In the genomic region with DNA sequence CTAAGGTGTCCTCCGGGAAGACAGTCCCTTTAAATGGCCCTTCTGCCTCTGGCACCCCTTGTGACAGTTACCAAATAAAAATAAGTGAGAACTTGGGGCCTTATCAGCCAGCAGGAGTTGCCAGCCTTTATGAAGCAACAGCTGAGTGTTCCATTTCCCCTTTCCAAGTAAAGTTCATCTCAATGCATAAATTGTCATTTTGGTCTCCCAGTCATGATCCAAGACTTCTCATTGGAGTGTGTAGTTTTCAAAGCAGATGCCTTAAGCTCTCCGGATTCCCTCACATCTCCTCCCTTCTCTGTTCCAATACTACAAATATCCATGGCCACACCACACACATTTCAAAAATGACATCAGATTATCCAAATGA, we compare ENCODE assay signal across 12 cellular contexts. TPM values are rescaled to one million over a fixed set of nuclear protein-coding genes. Genes with fewer than 3 reads are reported as not detected.
DNase-seq lines count a peak whose midpoint lies in the region; ATAC-seq and TF ChIP-seq lines count a peak whose summit lies in the region.
"Had no signal": no experiment of that assay in that cellular context is flagged by ENCODE, and none has a peak within 500 bp of the region (broad histone marks: within the 10 kb centered on the region; RNA-seq: fewer than 3 reads in every experiment).

No MANE protein-coding gene starts in this region.

- no peaks in the 10 kb centered on the region for H3K9me3 ChIP-seq in mammary epithelial cell (replicated peaks; ENCODE audit: insufficient read depth, low read length)
- H3K9me3 ChIP-seq in neuronal stem cell (replicated peaks in 1 of 2; ENCODE audit: control insufficient read depth in 2 of 2, insufficient read depth in 1 of 2, low read depth in 1 of 2, low read length in 2 of 2), result no peaks in the 10 kb centered on the region
- H3K9me3 ChIP-seq in upper lobe of left lung, result no peaks in the 10 kb centered on the region

- H3K4ac ChIP-seq in neuronal stem cell (ENCODE audit: low read length), result no peak overlapping the region

- H4K8ac ChIP-seq in neuronal stem cell (ENCODE audit: low read depth, low read length), result no peak overlapping the region

- peaks cover 9% of the 10 kb centered on the region for H3K4me1 Mint-ChIP-seq in Calu3 (ENCODE audit: low read depth, unreplicated experiment)

- no peak overlapping the region for H2BK12ac ChIP-seq in neuronal stem cell (ENCODE audit: low read length)

- no peaks in the 10 kb centered on the region for H3K27me3 ChIP-seq in mammary epithelial cell (ENCODE audit: insufficient read depth, low read length)
- peaks cover 0 to 18% (median 0%) of the 10 kb centered on the region in 3 experiments for H3K27me3 ChIP-seq in neuronal stem cell (ENCODE audit: control insufficient read depth in 3 of 3, insufficient read depth in 3 of 3, low read depth in 1 of 3, low read length in 3 of 3)
- H3K27me3 ChIP-seq in upper lobe of left lung, result peaks cover 0 to 15% (median 0%) of the 10 kb centered on the region in 4 donors
- H3K27me3 ChIP-seq: dorsolateral prefrontal cortex had no signal

- H3K27me3 Mint-ChIP-seq in Calu3 (ENCODE audit: unreplicated experiment), result peaks cover 19% of the 10 kb centered on the region

- in situ Hi-C loops in mammary epithelial cell (cut with MboI; ENCODE audit: low sequenced_read_pairs in 2 of 2), result loop anchor here (10.0 to 25.0 kb wide), 3 partner anchors 88 to 375 kb away; a partner anchor contains a TSS

- TF ChIP-seq POLR2A in upper lobe of left lung (IDR thresholded peaks at IDR 0.05), result no peak

- intact Hi-C loops in mammary epithelial cell (cut with micrococcal nuclease) (no loop called here), Calu3 (cut with micrococcal nuclease; ENCODE audit: unreplicated experiment) (no loop called here)

- H2AFZ ChIP-seq in mammary epithelial cell (ENCODE audit: low read depth, low read length), result no peak overlapping the region
- no peak overlapping the region for H2AFZ ChIP-seq in neuronal stem cell (ENCODE audit: low read length)

- no peak overlapping the region for H2BK15ac ChIP-seq in neuronal stem cell (ENCODE audit: low read length)

- 92% methylated on average over 2 of the region's 2 CpGs for WGBS in mammary epithelial cell (ENCODE audit: low coverage, missing lambda C conversion rate)
- WGBS in neuronal stem cell (ENCODE audit: extremely low coverage in 2 of 2, insufficient read length in 2 of 2, insufficient replicate concordance in 1 of 2), 2 donors, result no CpG with 5 or more reads among the region's 2 CpGs
- 61 to 78% methylated on average over 2 of the region's 2 CpGs for WGBS in upper lobe of left lung, 2 donors

- H3K79me1 ChIP-seq in neuronal stem cell (ENCODE audit: low read depth, low read length), result peaks cover 2% of the 10 kb centered on the region

- dilution Hi-C loops in mammary epithelial cell (cut with HindIII; ENCODE audit: low sequenced_read_pairs), result no loop called here

- H3K23ac ChIP-seq in neuronal stem cell (ENCODE audit: low read depth, low read length, poor library complexity), result no peak overlapping the region

- peak; percentile 59 for DNase-seq in SKM-1 treated with dmso at 0.1 percent for 144 hours (lab: John Stamatoyannopoulos, UW; ENCODE audit: unreplicated experiment)
- DNase-seq in SKM-1 (lab: John Stamatoyannopoulos, UW; ENCODE audit: unreplicated experiment), result no peak
- DNase-seq in NOMO-1 treated with DMSO at 0.1 percent for 48 hours (lab: John Stamatoyannopoulos, UW; ENCODE audit: unreplicated experiment), result peak; percentile 49
- no peak for DNase-seq in mammary epithelial cell
- no peak for DNase-seq in neuronal stem cell (ENCODE audit: low spot score)
- DNase-seq in Calu3, result no peak
- no peak for DNase-seq in upper lobe of left lung
- DNase-seq: activated CD8-positive, alpha-beta memory T cell treated with anti-CD3 and anti-CD28 coated beads, Interleukin-2, amount 10 ng/mL, durations not matched to agents 7 days and 5 days; dorsolateral prefrontal cortex; NCI-H524 treated with DMSO at 0.1 percent for 48 hours; stimulated activated CD4-positive, alpha-beta T cell treated with anti-CD3 and anti-CD28 coated beads, Interleukin-15, amount 100 ng/mL, for 24 hours had no signal

- H3K27ac ChIP-seq in mammary epithelial cell (ENCODE audit: insufficient read depth, low read depth, low read length) (no peak overlapping the region), neuronal stem cell (replicated peaks; ENCODE audit: low read length) (no peak overlapping the region), upper lobe of left lung (no peak overlapping the region)

- CTCF ChIA-PET in mammary epithelial cell (lab: Charles Lee; ENCODE audit: low non-redundant PET), result no interaction called here
- CTCF ChIA-PET in Calu3 (lab: Charles Lee), result no interaction called here

- no peak overlapping the region for H2BK120ac ChIP-seq in neuronal stem cell (ENCODE audit: low read depth, low read length)

- TF ChIP-seq CTCF in mammary epithelial cell (conservative IDR thresholded peaks at IDR 0.05 in 1 of 2, IDR thresholded peaks at IDR 0.05 in 1 of 2; ENCODE audit: extremely low read depth in 1 of 2, insufficient read depth in 1 of 2, low read depth in 1 of 2, low read length in 2 of 2), result no peak
- TF ChIP-seq CTCF in Calu3 (IDR thresholded peaks at IDR 0.05; ENCODE audit: unreplicated experiment), result no peak
- no peak for TF ChIP-seq CTCF in upper lobe of left lung (IDR thresholded peaks at IDR 0.05)

- no peak overlapping the region for H2BK5ac ChIP-seq in neuronal stem cell (ENCODE audit: low read length)

- no peaks in the 10 kb centered on the region for H4K20me1 ChIP-seq in mammary epithelial cell (ENCODE audit: insufficient read depth, low read length)

- H4K91ac ChIP-seq in neuronal stem cell (ENCODE audit: low read depth, low read length, poor library complexity), result no peak overlapping the region

- no peak overlapping the region for H2AK5ac ChIP-seq in neuronal stem cell (ENCODE audit: low read depth, low read length)

- no peak overlapping the region for H3K14ac ChIP-seq in neuronal stem cell (ENCODE audit: low read length)

- H3K36me3 ChIP-seq in mammary epithelial cell (ENCODE audit: insufficient read depth, low read length), result no peaks in the 10 kb centered on the region
- H3K36me3 ChIP-seq in neuronal stem cell (replicated peaks in 1 of 2; ENCODE audit: control insufficient read depth in 2 of 2, insufficient read depth in 2 of 2, low read length in 2 of 2), result peaks cover 0 to 3% of the 10 kb centered on the region in 2 donors
- H3K36me3 ChIP-seq in upper lobe of left lung, result no peaks in the 10 kb centered on the region

- ATAC-seq in HG03039 (IDR thresholded peaks at IDR 0.05; ENCODE audit: unreplicated experiment), result no peak
- ATAC-seq in upper lobe of left lung (ENCODE audit: low FRiP score in 2 of 2), result no peak
- ATAC-seq: activated CD8-positive, alpha-beta memory T cell treated with anti-CD3 and anti-CD28 coated beads, Interleukin-2, amount 10 ng/mL, durations not matched to agents 7 days and 5 days had no signal

- no peak overlapping the region for H3K4me3 Mint-ChIP-seq in Calu3 (ENCODE audit: low read depth, unreplicated experiment)

- no peak overlapping the region for H3K27ac Mint-ChIP-seq in Calu3 (ENCODE audit: unreplicated experiment)

- peak overlapping the region; percentile 50 for H3K18ac ChIP-seq in neuronal stem cell (ENCODE audit: low read length)

- peak overlapping the region; percentile 90 for H3K4me2 ChIP-seq in mammary epithelial cell (ENCODE audit: insufficient read depth, low read depth, low read length)
- peak overlapping the region; percentile 69 for H3K4me2 ChIP-seq in neuronal stem cell (ENCODE audit: insufficient read depth, low read length, poor library complexity, severe bottlenecking)

- H3K4me3 ChIP-seq in mammary epithelial cell (replicated peaks in 1 of 3; ENCODE audit: insufficient read depth in 1 of 3, low read depth in 2 of 3, low read length in 3 of 3) (no peak overlapping the region), neuronal stem cell (ENCODE audit: low read length in 2 of 2) (peak overlapping the region; percentile 49 to 85), upper lobe of left lung (peak overlapping the region in 1 of 4 donors; percentile 94)

- H3K79me2 ChIP-seq in mammary epithelial cell (ENCODE audit: insufficient read depth, low read length), result peaks cover 15% of the 10 kb centered on the region

- no peak for TF ChIP-seq EP300 in upper lobe of left lung (IDR thresholded peaks at IDR 0.05)

- H3K9ac ChIP-seq in mammary epithelial cell (ENCODE audit: insufficient read depth, low read length), result no peak overlapping the region
- no peak overlapping the region for H3K9ac ChIP-seq in neuronal stem cell (ENCODE audit: low read depth, low read length, poor library complexity)

- BruUV-seq in mammary epithelial cell (replicated peaks; lab: Mats Ljungman, UMichigan) (no TSS peak), Calu3 (replicated peaks; lab: Mats Ljungman, UMichigan) (no TSS peak)

- H3K4me1 ChIP-seq in mammary epithelial cell (ENCODE audit: insufficient read depth, low read length), result peaks cover 20% of the 10 kb centered on the region
- peaks cover 22 to 36% of the 10 kb centered on the region in 2 donors for H3K4me1 ChIP-seq in neuronal stem cell (ENCODE audit: control insufficient read depth in 2 of 2, insufficient read depth in 1 of 2, low read depth in 1 of 2, low read length in 2 of 2)
- H3K4me1 ChIP-seq in upper lobe of left lung, result peaks cover 13 to 46% (median 33%) of the 10 kb centered on the region in 4 donors

- no peaks in the 10 kb centered on the region for H3K9me3 Mint-ChIP-seq in Calu3 (ENCODE audit: low read depth, unreplicated experiment)

- peaks cover 50% of the 10 kb centered on the region for H3K36me3 Mint-ChIP-seq in Calu3 (ENCODE audit: insufficient read depth, unreplicated experiment)
- H3K36me3 Mint-ChIP-seq: activated CD8-positive, alpha-beta memory T cell treated with anti-CD3 and anti-CD28 coated beads, Interleukin-2, amount 10 ng/mL, durations not matched to agents 7 days and 5 days had no signal

RNA-seq across cellular contexts. Expression of a gene that starts 4.0 kb away (rescaled TPM):
- total RNA-seq in mammary epithelial cell (1 to 10 TPM; 5.0 to 7.0 TPM), Calu3 (2022) (7.6 and 9.5 TPM in 2 replicates), upper lobe of left lung (10 to 100 TPM in 5 of 6 donors, 1 to 10 TPM in 1; 7.4 to 28.0 (median 13.9) TPM)
- polyA plus RNA-seq in mammary epithelial cell, result 1.7 TPM
- 9.3 TPM for polyA minus RNA-seq in mammary epithelial cell
- polyA plus RNA-seq in neuronal stem cell (2013, experiment 1 of 2), result 18.4 TPM
- polyA plus RNA-seq in neuronal stem cell (2013, experiment 2 of 2), result 18.9 TPM

Comparison
In these comparisons a context has a peak if more than half of its experiments do, and no peak if none do; other contexts are left out.
1. DNase-seq: peak in SKM-1 treated with dmso at 0.1 percent for 144 hours (single experiment) and NOMO-1 treated with DMSO at 0.1 percent for 48 hours (single experiment); none in SKM-1 (single experiment), mammary epithelial cell (single experiment), neuronal stem cell (single experiment), Calu3 (single experiment) and upper lobe of left lung (0 of 2).
2. H3K4me3 ChIP-seq: peak in neuronal stem cell (2 of 2); none in mammary epithelial cell (0 of 3).